Comparison of ENCODE assay signal across 8 cellular contexts in the genomic region with DNA sequence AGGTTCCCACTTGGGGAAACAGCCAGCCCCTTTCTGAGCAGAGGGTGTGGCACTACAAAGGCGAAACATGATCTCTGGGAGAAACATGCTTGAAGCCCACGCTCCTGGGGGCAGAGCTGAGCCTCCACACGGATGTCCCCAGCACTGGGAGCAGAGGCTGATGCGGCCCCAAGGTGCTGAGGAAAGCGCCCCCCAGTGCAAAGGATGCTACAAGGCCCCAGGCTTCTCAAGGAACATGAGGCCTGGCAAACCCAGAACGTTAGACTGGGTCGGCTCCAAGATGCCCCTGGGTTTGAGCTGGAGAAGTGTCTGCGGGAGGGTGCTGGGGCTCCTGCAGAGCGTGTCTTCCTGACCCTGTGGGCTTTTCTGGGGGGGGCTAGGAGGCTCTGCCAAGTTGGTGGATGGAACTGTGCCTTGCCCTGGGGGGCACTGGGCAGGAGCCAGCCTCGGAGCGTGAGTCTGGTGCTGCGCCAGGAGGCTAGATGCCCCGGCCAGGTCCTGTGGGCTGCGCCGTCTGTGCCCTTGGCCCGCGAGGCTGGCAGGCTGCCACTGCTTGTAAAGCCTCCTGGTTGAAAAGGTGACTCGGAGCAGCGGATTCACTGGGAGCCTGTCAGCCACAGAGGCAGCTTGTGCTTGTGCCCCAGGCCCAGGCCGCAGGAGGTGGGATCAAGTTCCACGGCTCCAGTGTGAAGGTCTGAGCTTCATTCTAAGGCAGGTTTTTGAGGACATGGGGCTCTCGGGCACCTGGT. TPM values are rescaled to one million over a fixed set of nuclear protein-coding genes. Genes with fewer than 3 reads are reported as not detected.
DNase-seq lines count a peak whose midpoint lies in the region; ATAC-seq, FAIRE-seq and TF ChIP-seq lines count a peak whose summit lies in the region.

No MANE protein-coding gene starts in this region.

- no peak overlapping the region for H2AFZ ChIP-seq in endothelial cell of umbilical vein (ENCODE audit: low read depth, low read length)

- ATAC-seq in stimulated activated naive CD8-positive, alpha-beta T cell treated with anti-CD3 and anti-CD28 coated beads, Interleukin-15, Interleukin-2, amounts not matched to agents 100 U/mL and 50 U/mL, for 24 hours, result no peak

- peak overlapping the region; percentile 55 for H3K27ac Mint-ChIP-seq in stimulated activated naive CD8-positive, alpha-beta T cell treated with anti-CD3 and anti-CD28 coated beads, Interleukin-15, Interleukin-2, amounts not matched to agents 100 ng/mL and 50 ng/mL, for 24 hours
- peak overlapping the region in 2 of 3 experiments; percentile 63 to 69 for H3K27ac Mint-ChIP-seq in nephron

- no peaks in the 10 kb centered on the region for H3K9me3 Mint-ChIP-seq in stimulated activated naive CD8-positive, alpha-beta T cell treated with anti-CD3 and anti-CD28 coated beads, Interleukin-15, Interleukin-2, amounts not matched to agents 100 ng/mL and 50 ng/mL, for 24 hours
- H3K9me3 Mint-ChIP-seq in nephron, result no peaks in the 10 kb centered on the region

- peaks cover 23% of the 10 kb centered on the region for H3K4me1 ChIP-seq in endothelial cell of umbilical vein (ENCODE audit: control insufficient read depth, extremely low read depth, insufficient read depth, low read length)

- no peaks in the 10 kb centered on the region for H4K20me1 ChIP-seq in endothelial cell of umbilical vein (replicated peaks; ENCODE audit: control insufficient read depth, extremely low read depth, insufficient read depth, low read length)

- no peak for DNase-seq in stimulated activated naive CD8-positive, alpha-beta T cell treated with anti-CD3 and anti-CD28 coated beads, Interleukin-15, Interleukin-2, amounts not matched to agents 100 U/mL and 50 U/mL, for 24 hours
- peak; percentile 99 for DNase-seq in RPMI7951 (ENCODE audit: low read depth)
- peak; percentile 67 for DNase-seq in endothelial cell of umbilical vein (ENCODE audit: low read depth, low spot score)
- DNase-seq in NCI-H1436 (lab: John Stamatoyannopoulos, UW), result no peak
- no peak for DNase-seq in NK-92 treated with Interleukin-12 subunit alpha and Interleukin-12 subunit beta, amount 100 ng/mL, for 24 hours (lab: John Stamatoyannopoulos, UW)
- no peak for DNase-seq in activated gamma-delta T cell treated with Interleukin-2 at 50 U/mL for 16 hours

- CTCF ChIA-PET in endothelial cell of umbilical vein (lab: Charles Lee), result interaction anchor here (0.8 to 1.6 kb wide), 4 partner anchors 11 to 83 kb away, joined by 3 to 8 read pairs (median 4); no protein-coding TSS in a partner anchor

- intact Hi-C loops in endothelial cell of umbilical vein (cut with micrococcal nuclease), result loop anchor here (1.0 kb wide), 1 partner anchor 14 kb away; no protein-coding TSS in a partner anchor

- H3K9me3 ChIP-seq in endothelial cell of umbilical vein (replicated peaks; ENCODE audit: control insufficient read depth, insufficient read depth, low read length), result no peaks in the 10 kb centered on the region

- no peaks in the 10 kb centered on the region for H3K36me3 ChIP-seq in endothelial cell of umbilical vein (ENCODE audit: control insufficient read depth in 2 of 2, extremely low read depth in 1 of 2, insufficient read depth in 2 of 2, low read length in 2 of 2)

- TF ChIP-seq CTCF in endothelial cell of umbilical vein (IDR thresholded peaks at IDR 0.05; ENCODE audit: extremely low read depth in 1 of 2, insufficient read depth in 1 of 2, low read depth in 1 of 2, low read length in 2 of 2), result no peak
- no peak for TF ChIP-seq CTCF in nephron (IDR thresholded peaks at IDR 0.05; ENCODE audit: unreplicated experiment in 3 of 3)

- H3K4me3 ChIP-seq in endothelial cell of umbilical vein (replicated peaks in 1 of 3; ENCODE audit: insufficient read depth in 1 of 3, low read depth in 1 of 3, low read length in 3 of 3), result no peak overlapping the region

- POLR2A ChIA-PET in endothelial cell of umbilical vein (lab: Charles Lee), result no interaction called here

- peak overlapping the region; percentile 23 for H3K4me3 Mint-ChIP-seq in stimulated activated naive CD8-positive, alpha-beta T cell treated with anti-CD3 and anti-CD28 coated beads, Interleukin-15, Interleukin-2, amounts not matched to agents 100 ng/mL and 50 ng/mL, for 24 hours
- H3K4me3 Mint-ChIP-seq in nephron, result no peak overlapping the region

- peaks cover 5% of the 10 kb centered on the region for H3K36me3 Mint-ChIP-seq in stimulated activated naive CD8-positive, alpha-beta T cell treated with anti-CD3 and anti-CD28 coated beads, Interleukin-15, Interleukin-2, amounts not matched to agents 100 ng/mL and 50 ng/mL, for 24 hours (ENCODE audit: low read depth)
- peaks cover 3% of the 10 kb centered on the region for H3K36me3 Mint-ChIP-seq in nephron (ENCODE audit: low read depth)

- TF ChIP-seq POLR2A in endothelial cell of umbilical vein (IDR thresholded peaks at IDR 0.05; ENCODE audit: low read depth, low read length), result no peak

- peaks cover 55% of the 10 kb centered on the region for H3K4me1 Mint-ChIP-seq in stimulated activated naive CD8-positive, alpha-beta T cell treated with anti-CD3 and anti-CD28 coated beads, Interleukin-15, Interleukin-2, amounts not matched to agents 100 ng/mL and 50 ng/mL, for 24 hours (ENCODE audit: low read depth)
- peaks cover 68% of the 10 kb centered on the region for H3K4me1 Mint-ChIP-seq in nephron

- BruUV-seq in endothelial cell of umbilical vein (replicated peaks; lab: Mats Ljungman, UMichigan), result no TSS peak

- dilution Hi-C loops in endothelial cell of umbilical vein (cut with MboI; ENCODE audit: extremely low pct_ligation_motif_present, low sequenced_read_pairs), result no loop called here

- H3K27me3 Mint-ChIP-seq in stimulated activated naive CD8-positive, alpha-beta T cell treated with anti-CD3 and anti-CD28 coated beads, Interleukin-15, Interleukin-2, amounts not matched to agents 100 ng/mL and 50 ng/mL, for 24 hours, result no peaks in the 10 kb centered on the region
- H3K27me3 Mint-ChIP-seq in nephron (ENCODE audit: low read depth), result no peaks in the 10 kb centered on the region

- H3K4me2 ChIP-seq in endothelial cell of umbilical vein (ENCODE audit: insufficient read depth, low read length), result peak overlapping the region; percentile 31

- peak; percentile 67 for FAIRE-seq in endothelial cell of umbilical vein (lab: Jason Lieb, UNC)

- H3K27ac ChIP-seq in endothelial cell of umbilical vein (ENCODE audit: insufficient read depth, low read depth, low read length), result no peak overlapping the region

- H3K9me1 ChIP-seq in endothelial cell of umbilical vein (replicated peaks; ENCODE audit: control insufficient read depth, extremely low read depth, insufficient read depth, low read length), result no peaks in the 10 kb centered on the region

- H3K27me3 ChIP-seq in endothelial cell of umbilical vein (ENCODE audit: control insufficient read depth in 2 of 2, insufficient read depth in 2 of 2, low read length in 2 of 2), result no peaks in the 10 kb centered on the region

- H3K79me2 ChIP-seq in endothelial cell of umbilical vein (ENCODE audit: control insufficient read depth, insufficient read depth, low read length), result peaks cover 99% of the 10 kb centered on the region

- H3K9ac ChIP-seq in endothelial cell of umbilical vein (replicated peaks; ENCODE audit: extremely low read depth, insufficient read depth, low read length), result no peak overlapping the region

TF ChIP-seq in endothelial cell of umbilical vein, 7 proteins besides CTCF, POLR2A, EP300 and RAD21:
- TF ChIP-seq POLR2AphosphoS5 (IDR thresholded peaks at IDR 0.05; ENCODE audit: insufficient read depth, low read depth, low read length) (no peak), FOS (IDR thresholded peaks at IDR 0.05; ENCODE audit: borderline replicate concordance, insufficient read depth, low read length) (no peak), GATA2 (IDR thresholded peaks at IDR 0.05; ENCODE audit: insufficient read depth, insufficient read length, low read depth, low read length) (no peak), MYC (IDR thresholded peaks at IDR 0.05; ENCODE audit: low read depth, low read length) (no peak), EZH2 (IDR thresholded peaks at IDR 0.05; ENCODE audit: borderline replicate concordance, low read depth, low read length, severe bottlenecking) (no peak), JUN (IDR thresholded peaks at IDR 0.05; ENCODE audit: borderline replicate concordance, insufficient read depth, insufficient read length, low read depth) (no peak)
- TF ChIP-seq, protein P1, sequence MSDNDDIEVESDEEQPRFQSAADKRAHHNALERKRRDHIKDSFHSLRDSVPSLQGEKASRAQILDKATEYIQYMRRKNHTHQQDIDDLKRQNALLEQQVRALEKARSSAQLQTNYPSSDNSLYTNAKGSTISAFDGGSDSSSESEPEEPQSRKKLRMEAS (IDR thresholded peaks at IDR 0.05; ENCODE audit: insufficient read depth, insufficient read length), result no peak

RNA-seq across cellular contexts. Expression of gene SYNJ2, which starts 8.1 kb away (rescaled TPM):
- total RNA-seq in RPMI7951 (2014; rRNA removed; shearing (Covaris generic)), result 47.8 and 50.3 TPM in 2 replicates
- 71.8 and 78.2 TPM in 2 replicates for total RNA-seq in endothelial cell of umbilical vein
- 32.4 and 35.1 TPM in 2 replicates for polyA plus RNA-seq in endothelial cell of umbilical vein
- polyA plus RNA-seq in endothelial cell of umbilical vein (2011; cell fraction: cytosol; rRNA removed), result 42.1 and 44.6 TPM in 2 replicates
- polyA plus RNA-seq in endothelial cell of umbilical vein (2011; cell fraction: nucleus; rRNA removed), result 85.0 and 90.0 TPM in 2 replicates
- polyA plus RNA-seq in endothelial cell of umbilical vein (2012), result 28.3 and 54.5 TPM in 2 replicates
- polyA minus RNA-seq in endothelial cell of umbilical vein, result 76.8 and 82.3 TPM in 2 replicates
- 12.2 TPM for polyA minus RNA-seq in endothelial cell of umbilical vein (2011; cell fraction: cytosol; rRNA and poly(A)+ RNA removed)
- polyA minus RNA-seq in endothelial cell of umbilical vein (2011; cell fraction: nucleus; rRNA and poly(A)+ RNA removed), result 77.9 and 82.2 TPM in 2 replicates

Comparison
In these comparisons a context has a peak if more than half of its experiments do, and no peak if none do; other contexts are left out.
1. DNase-seq: peak in RPMI7951 (single experiment) and endothelial cell of umbilical vein (single experiment); none in stimulated activated naive CD8-positive, alpha-beta T cell treated with anti-CD3 and anti-CD28 coated beads, Interleukin-15, Interleukin-2, amounts not matched to agents 100 U/mL and 50 U/mL, for 24 hours (single experiment), NCI-H1436 (single experiment), NK-92 treated with Interleukin-12 subunit alpha and Interleukin-12 subunit beta, amount 100 ng/mL, for 24 hours (single experiment) and activated gamma-delta T cell treated with Interleukin-2 at 50 U/mL for 16 hours (single experiment).